Comparison of ENCODE assay signal across 1 cellular context in genomic region chr5:98121036-98121936, GRCh38.
TF ChIP-seq lines count a peak whose summit lies in the region.

No MANE protein-coding gene starts in this region.

TF ChIP-seq in HepG2, 621 proteins besides CTCF, POLR2A, EP300 and RAD21 (continued from another document):
- TF ChIP-seq ZNF83 (CRISPR knock-in tag; IDR thresholded peaks at IDR 0.05; ENCODE audit: borderline replicate concordance) (no peak), ZNF616 (CRISPR knock-in tag; IDR thresholded peaks at IDR 0.05; ENCODE audit: low read depth) (no peak)
